36 cellular contexts compared by ENCODE assay signal in the genomic region with DNA sequence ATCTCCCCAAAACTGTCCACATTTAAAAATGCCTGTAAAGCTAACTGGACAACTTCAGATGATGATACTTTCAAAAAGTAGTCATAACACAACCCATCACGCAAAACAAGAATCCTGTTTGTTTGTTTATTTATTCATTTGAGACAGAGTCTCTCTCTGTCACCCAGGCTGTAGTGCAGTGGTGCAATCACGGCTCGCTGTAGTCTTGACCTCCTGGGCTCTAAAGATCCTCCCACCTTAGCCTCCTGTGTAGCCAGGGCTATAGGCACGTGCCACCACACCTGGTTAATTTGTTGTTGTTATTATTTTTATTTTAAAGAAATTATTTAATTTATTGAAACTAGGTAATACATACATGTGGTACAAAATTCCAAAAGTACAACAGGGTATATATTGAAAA.
"Had no signal": no experiment of that assay in that cellular context is flagged by ENCODE, and none has a peak within 500 bp of the region (broad histone marks: within the 10 kb centered on the region; RNA-seq: fewer than 3 reads in every experiment).

No MANE protein-coding gene starts in this region.

- H3K36me3 Mint-ChIP-seq: activated CD4-positive, alpha-beta memory T cell treated with anti-CD3 and anti-CD28 coated beads for 36 hours; activated naive CD4-positive, alpha-beta T cell treated with anti-CD3 and anti-CD28 coated beads, Interleukin-2, amount 10 ng/mL, durations not matched to agents 7 days and 5 days; activated naive CD4-positive, alpha-beta T cell treated with anti-CD3 and anti-CD28 coated beads, Interleukin-2, amount 50 U/mL, for 24 hours; activated naive CD8-positive, alpha-beta T cell; activated naive CD8-positive, alpha-beta T cell treated with anti-CD3 and anti-CD28 coated beads, Interleukin-2, amount 10 ng/mL, durations not matched to agents 7 days and 5 days; brain had no signal

- H3K4me3 ChIP-seq: adrenal gland, cardiac muscle cell had no signal

- H3K9me3 Mint-ChIP-seq: activated B cell treated with CpG ODN at 0.5 μM for 24 hours; activated CD4-positive, alpha-beta memory T cell treated with anti-CD3 and anti-CD28 coated beads for 36 hours; activated CD4-positive, alpha-beta T cell treated with anti-CD3 and anti-CD28 coated beads, Interleukin-2, amount 10 ng/mL, durations not matched to agents 24 days and 14 days; activated CD8-positive, alpha-beta T cell treated with anti-CD3 and anti-CD28 coated beads for 36 hours; activated naive CD4-positive, alpha-beta T cell treated with anti-CD3 and anti-CD28 coated beads, Interleukin-2, amount 10 ng/mL, durations not matched to agents 7 days and 5 days; activated naive CD4-positive, alpha-beta T cell treated with anti-CD3 and anti-CD28 coated beads, Interleukin-2, amount 50 U/mL, for 24 hours; activated naive CD8-positive, alpha-beta T cell treated with anti-CD3 and anti-CD28 coated beads, Interleukin-2, amount 10 ng/mL, durations not matched to agents 7 days and 5 days; activated T-cell treated with anti-CD3 and anti-CD28 coated beads, Interleukin-2, amount 50 U/mL, for 4 hours; activated T-cell treated with anti-CD3 and anti-CD28 coated beads, Interleukin-2, amount 50 U/mL, for 72 hours; activated T-helper 1 cell treated with anti-CD3 and anti-CD28 coated beads, Interleukin-12 subunit alpha, Interleukin-12 subunit beta, Interleukin-2, Interleukin-4 antibody, amounts not matched to agents 30 ng/mL and 10 ng/mL and 1 ng/mL, durations not matched to agents 14 hours and 24 hours and 36 hours; activated T-helper 17 cell treated with anti-CD3 and anti-CD28 coated beads, Interleukin-2, amount 50 U/mL, for 72 hours; brain; central memory CD8-positive, alpha-beta T cell; T-helper 1 cell treated with Interleukin-12 subunit alpha and Interleukin-12 subunit beta and Interleukin-4 antibody, amounts not matched to agents 30 μg/mL and 1 μg/mL, for 36 hours; T-helper 2 cell treated with Interferon-gamma antibody and Interleukin-4, amounts not matched to agents 5 μg/mL and 100 μg/mL, for 36 hours had no signal

- H3K27me3 Mint-ChIP-seq: activated naive CD4-positive, alpha-beta T cell treated with anti-CD3 and anti-CD28 coated beads, Interleukin-2, amount 50 U/mL, for 24 hours; activated naive CD8-positive, alpha-beta T cell; brain had no signal

- H3K9me3 ChIP-seq: adrenal gland had no signal

- H3K27ac ChIP-seq: cardiac muscle cell, VCaP had no signal

- H3K4me1 Mint-ChIP-seq: activated B cell treated with CpG ODN at 0.5 μM for 24 hours; activated naive CD4-positive, alpha-beta T cell treated with anti-CD3 and anti-CD28 coated beads, Interleukin-2, amount 10 ng/mL, durations not matched to agents 7 days and 5 days; activated naive CD4-positive, alpha-beta T cell treated with anti-CD3 and anti-CD28 coated beads, Interleukin-2, amount 50 U/mL, for 24 hours; activated naive CD8-positive, alpha-beta T cell treated with anti-CD3 and anti-CD28 coated beads, Interleukin-2, amount 10 ng/mL, durations not matched to agents 7 days and 5 days; activated T-helper 17 cell treated with anti-CD3 and anti-CD28 coated beads, Interleukin-2, amount 50 U/mL, for 72 hours; central memory CD8-positive, alpha-beta T cell had no signal

- H3K27ac Mint-ChIP-seq: activated B cell treated with CpG ODN at 0.5 μM for 24 hours; activated CD4-positive, alpha-beta memory T cell treated with anti-CD3 and anti-CD28 coated beads for 36 hours; activated CD4-positive, alpha-beta T cell treated with anti-CD3 and anti-CD28 coated beads, Interleukin-2, amount 10 ng/mL, durations not matched to agents 24 days and 14 days; activated CD8-positive, alpha-beta T cell treated with anti-CD3 and anti-CD28 coated beads for 36 hours; activated naive CD4-positive, alpha-beta T cell treated with anti-CD3 and anti-CD28 coated beads, Interleukin-2, amount 10 ng/mL, durations not matched to agents 7 days and 5 days; activated naive CD4-positive, alpha-beta T cell treated with anti-CD3 and anti-CD28 coated beads, Interleukin-2, amount 50 U/mL, for 24 hours; activated naive CD8-positive, alpha-beta T cell; activated naive CD8-positive, alpha-beta T cell treated with anti-CD3 and anti-CD28 coated beads, Interleukin-2, amount 10 ng/mL, durations not matched to agents 7 days and 5 days; activated T-cell treated with anti-CD3 and anti-CD28 coated beads, Interleukin-2, amount 50 U/mL, for 72 hours; activated T-helper 1 cell treated with anti-CD3 and anti-CD28 coated beads, Interleukin-12 subunit alpha, Interleukin-12 subunit beta, Interleukin-2, Interleukin-4 antibody, amounts not matched to agents 30 ng/mL and 10 ng/mL and 1 ng/mL, durations not matched to agents 14 hours and 24 hours and 36 hours; activated T-helper 17 cell treated with anti-CD3 and anti-CD28 coated beads, Interleukin-2, amount 50 U/mL, for 72 hours; brain; T-helper 1 cell treated with Interleukin-12 subunit alpha and Interleukin-12 subunit beta and Interleukin-4 antibody, amounts not matched to agents 30 μg/mL and 1 μg/mL, for 36 hours; T-helper 2 cell treated with Interferon-gamma antibody and Interleukin-4, amounts not matched to agents 5 μg/mL and 100 μg/mL, for 36 hours had no signal

- H3K36me3 ChIP-seq: adrenal gland, cardiac muscle cell had no signal

- ATAC-seq: activated CD8-positive, alpha-beta T cell treated with anti-CD3 and anti-CD28 coated beads for 36 hours; activated T-cell treated with anti-CD3 and anti-CD28 coated beads, Interleukin-2, amount 50 U/mL, for 4 hours; activated T-cell treated with anti-CD3 and anti-CD28 coated beads, Interleukin-2, amount 50 U/mL, for 72 hours; activated T-helper 17 cell treated with anti-CD3 and anti-CD28 coated beads, Interleukin-2, amount 50 U/mL, for 72 hours had no signal

- H3K27me3 ChIP-seq: adrenal gland, cardiac muscle cell had no signal

- DNase-seq: activated B cell treated with CpG ODN at 0.5 μM for 24 hours; activated CD4-positive, alpha-beta memory T cell treated with anti-CD3 and anti-CD28 coated beads for 36 hours; activated CD4-positive, alpha-beta T cell treated with anti-CD3 and anti-CD28 coated beads for 4 hours; activated CD4-positive, alpha-beta T cell treated with anti-CD3 and anti-CD28 coated beads, Interleukin-2, amount 10 ng/mL, durations not matched to agents 24 days and 14 days; activated CD4-positive, alpha-beta T cell treated with anti-CD3 and anti-CD28 coated beads, Interleukin-2, amount 50 U/mL, for 1 hour; activated CD4-positive, alpha-beta T cell treated with anti-CD3 and anti-CD28 coated beads, Interleukin-2, amount 50 U/mL, for 4 hours; activated CD4-positive, CD25-positive, alpha-beta regulatory T cell treated with anti-CD3 and anti-CD28 coated beads, Interleukin-2, amount 50 U/mL, for 72 hours; activated CD8-positive, alpha-beta memory T cell treated with anti-CD3 and anti-CD28 coated beads, Interleukin-2, amount 50 U/mL, for 4 hours; activated CD8-positive, alpha-beta T cell treated with anti-CD3 and anti-CD28 coated beads for 36 hours; activated effector memory CD4-positive, alpha-beta T cell treated with anti-CD3 and anti-CD28 coated beads, Interleukin-2, amount 50 U/mL, for 16 hours; activated gamma-delta T cell treated with Interleukin-2 at 50 U/mL for 16 hours; activated naive CD4-positive, alpha-beta T cell; activated naive CD4-positive, alpha-beta T cell treated with anti-CD3 and anti-CD28 coated beads, Interleukin-2, amount 10 ng/mL, durations not matched to agents 7 days and 5 days; activated naive CD8-positive, alpha-beta T cell treated with anti-CD3 and anti-CD28 coated beads, Interleukin-2, amount 10 ng/mL, durations not matched to agents 7 days and 5 days; activated T-cell treated with anti-CD3 and anti-CD28 coated beads for 4 hours; activated T-cell treated with anti-CD3 and anti-CD28 coated beads, Interleukin-2, amount 50 U/mL, for 1 hour; activated T-cell treated with anti-CD3 and anti-CD28 coated beads, Interleukin-2, amount 50 U/mL, for 4 hours; activated T-cell treated with anti-CD3 and anti-CD28 coated beads, Interleukin-2, amount 50 U/mL, for 72 hours; adrenal gland; amniotic stem cell; aorta; caudate nucleus; cerebellar nuclear complex; T-helper 1 cell; T-helper 2 cell; T-helper 9 cell had no signal

- H3K4me3 Mint-ChIP-seq: activated B cell treated with CpG ODN at 0.5 μM for 24 hours; activated CD4-positive, alpha-beta memory T cell treated with anti-CD3 and anti-CD28 coated beads for 36 hours; activated CD4-positive, alpha-beta T cell treated with anti-CD3 and anti-CD28 coated beads, Interleukin-2, amount 10 ng/mL, durations not matched to agents 24 days and 14 days; activated CD8-positive, alpha-beta T cell treated with anti-CD3 and anti-CD28 coated beads for 36 hours; activated naive CD4-positive, alpha-beta T cell treated with anti-CD3 and anti-CD28 coated beads, Interleukin-2, amount 10 ng/mL, durations not matched to agents 7 days and 5 days; activated naive CD4-positive, alpha-beta T cell treated with anti-CD3 and anti-CD28 coated beads, Interleukin-2, amount 50 U/mL, for 24 hours; activated naive CD8-positive, alpha-beta T cell; activated naive CD8-positive, alpha-beta T cell treated with anti-CD3 and anti-CD28 coated beads, Interleukin-2, amount 10 ng/mL, durations not matched to agents 7 days and 5 days; activated T-cell treated with anti-CD3 and anti-CD28 coated beads, Interleukin-2, amount 50 U/mL, for 4 hours; activated T-cell treated with anti-CD3 and anti-CD28 coated beads, Interleukin-2, amount 50 U/mL, for 72 hours; activated T-helper 1 cell treated with anti-CD3 and anti-CD28 coated beads, Interleukin-12 subunit alpha, Interleukin-12 subunit beta, Interleukin-2, Interleukin-4 antibody, amounts not matched to agents 30 ng/mL and 10 ng/mL and 1 ng/mL, durations not matched to agents 14 hours and 24 hours and 36 hours; activated T-helper 17 cell treated with anti-CD3 and anti-CD28 coated beads, Interleukin-2, amount 50 U/mL, for 72 hours; brain; central memory CD8-positive, alpha-beta T cell; T-helper 1 cell treated with Interleukin-12 subunit alpha and Interleukin-12 subunit beta and Interleukin-4 antibody, amounts not matched to agents 30 μg/mL and 1 μg/mL, for 36 hours; T-helper 2 cell treated with Interferon-gamma antibody and Interleukin-4, amounts not matched to agents 5 μg/mL and 100 μg/mL, for 36 hours had no signal
